ENCODE assay signal across 1 cellular context in genomic region chr4:103044183-103044582, GRCh38.
TF ChIP-seq lines count a peak whose summit lies in the region.

No MANE protein-coding gene starts in this region.

TF ChIP-seq in K562, 482 proteins besides CTCF, POLR2A, EP300 and RAD21 (continued from another document):
- TF ChIP-seq HMBOX1 (IDR thresholded peaks at IDR 0.05): no peak
- no peak for TF ChIP-seq ZNF134 (CRISPR knock-in tag; conservative IDR thresholded peaks at IDR 0.05)
- TF ChIP-seq NRF1 (conservative IDR thresholded peaks at IDR 0.05 in 1 of 2, IDR thresholded peaks at IDR 0.05 in 1 of 2): no peak
- TF ChIP-seq ETV1 (tag; conservative IDR thresholded peaks at IDR 0.05; ENCODE audit: low read depth): no peak
- TF ChIP-seq MBD2 (IDR thresholded peaks at IDR 0.05; ENCODE audit: borderline replicate concordance, low read depth): no peak
- TF ChIP-seq LARP7 (IDR thresholded peaks at IDR 0.05): no peak
- no peak for TF ChIP-seq SREBF1 (IDR thresholded peaks at IDR 0.05; ENCODE audit: borderline replicate concordance, low read depth, low read length)
- TF ChIP-seq ZFP1 (CRISPR knock-in tag; IDR thresholded peaks at IDR 0.05): no peak
- TF ChIP-seq POLR2AphosphoS5 (IDR thresholded peaks at IDR 0.05; ENCODE audit: control insufficient read depth, insufficient read depth, low read depth, low read length): no peak
- no peak for TF ChIP-seq MTF1 (CRISPR knock-in tag; IDR thresholded peaks at IDR 0.05; ENCODE audit: borderline replicate concordance)
- TF ChIP-seq ZNF174 (CRISPR knock-in tag; IDR thresholded peaks at IDR 0.05): no peak
- no peak for TF ChIP-seq ZFP36 (IDR thresholded peaks at IDR 0.05; ENCODE audit: low read depth, low read length, partially characterized antibody)
- no peak for TF ChIP-seq ERF (CRISPR knock-in tag; IDR thresholded peaks at IDR 0.05)
- no peak for TF ChIP-seq PCBP1 (IDR thresholded peaks at IDR 0.05; ENCODE audit: low read depth, low read length, poor library complexity, severe bottlenecking)
- no peak for TF ChIP-seq NCOA1 (IDR thresholded peaks at IDR 0.05; ENCODE audit: low read depth)
- TF ChIP-seq CHCHD3 (CRISPR knock-in tag; IDR thresholded peaks at IDR 0.05): no peak
- TF ChIP-seq ARID1B (IDR thresholded peaks at IDR 0.05): peak; percentile 63
- no peak for TF ChIP-seq ZNF445 (CRISPR knock-in tag; IDR thresholded peaks at IDR 0.05; ENCODE audit: low read depth)
- peak; percentile 64 for TF ChIP-seq CBFA2T3 (IDR thresholded peaks at IDR 0.05)
- no peak for TF ChIP-seq RBM14 (IDR thresholded peaks at IDR 0.05; ENCODE audit: borderline replicate concordance, insufficient read depth, low read depth, low read length)
- TF ChIP-seq DNMT1 (IDR thresholded peaks at IDR 0.05): no peak
